Comparison of ENCODE assay signal across 8 cellular contexts in the genomic region with DNA sequence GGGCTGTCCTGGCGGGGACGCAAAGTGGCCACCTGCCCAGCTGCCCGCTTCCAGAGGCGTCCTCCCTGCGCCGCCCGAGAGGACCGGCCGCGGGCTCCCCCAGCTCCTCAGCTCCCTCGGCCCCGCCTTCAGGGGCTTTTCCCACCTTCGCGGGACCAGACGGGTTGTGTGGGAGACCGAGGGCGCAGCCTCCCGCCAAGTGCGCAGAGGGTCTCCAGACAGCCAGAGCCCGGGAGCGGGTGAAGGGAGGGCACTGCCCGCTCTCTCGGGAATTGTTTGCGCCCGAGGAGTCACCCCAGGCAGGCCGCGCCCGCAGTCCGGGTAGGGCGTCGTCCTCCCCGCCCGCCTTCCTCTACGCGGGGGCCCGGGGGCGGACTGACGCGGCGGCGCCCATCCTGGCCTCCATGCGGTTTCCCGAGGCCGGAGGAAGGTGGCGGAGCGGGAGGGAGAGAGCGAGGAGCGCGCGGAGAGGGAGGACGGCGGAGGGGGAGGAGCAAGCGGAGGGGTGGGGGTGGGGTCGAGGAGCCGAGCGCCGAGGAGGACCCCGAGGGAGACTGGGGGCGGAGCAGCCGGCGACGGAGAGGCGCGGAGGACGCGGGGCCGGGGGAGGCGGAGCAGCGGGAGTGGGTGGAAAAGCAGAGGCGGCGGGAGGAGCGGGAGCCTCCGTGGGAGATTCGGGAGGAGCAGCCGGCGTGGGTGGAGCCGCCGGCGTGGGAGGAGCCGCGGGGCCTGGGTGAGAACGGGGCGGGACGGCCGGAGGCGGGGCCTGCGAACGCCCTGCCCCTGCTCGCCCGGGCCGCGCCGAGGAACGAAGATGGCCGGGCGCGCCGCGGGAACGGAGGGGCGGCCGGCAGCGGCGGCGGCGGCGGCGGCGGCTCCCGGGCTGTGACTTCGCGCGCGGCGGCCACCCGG. TPM values are rescaled to one million over a fixed set of nuclear protein-coding genes. Genes with fewer than 3 reads are reported as not detected.
DNase-seq lines count a peak whose midpoint lies in the region; ATAC-seq and TF ChIP-seq lines count a peak whose summit lies in the region.

No MANE protein-coding gene starts in this region.

- CTCF ChIA-PET in RWPE1 (lab: Yijun Ruan, JAX): no interaction called here

- H3K27me3 ChIP-seq in HUES48 (ENCODE audit: control insufficient read depth, insufficient read depth, low read length) (no peaks in the 10 kb centered on the region), neural cell (ENCODE audit: insufficient read depth, low read depth, low read length) (no peaks in the 10 kb centered on the region)

- TF ChIP-seq CTCF in RWPE1 (conservative IDR thresholded peaks at IDR 0.05; ENCODE audit: low read depth) (no peak), fibroblast of villous mesenchyme (IDR thresholded peaks at IDR 0.05; ENCODE audit: insufficient read depth, low read depth, low read length) (no peak), neural cell (IDR thresholded peaks at IDR 0.05; ENCODE audit: poor library complexity, severe bottlenecking) (no peak)

- no peaks in the 10 kb centered on the region for H4K20me1 ChIP-seq in neural cell (ENCODE audit: insufficient read depth)

- H3K9me3 ChIP-seq in HUES48 (ENCODE audit: control insufficient read depth, insufficient read depth, low read length) (no peaks in the 10 kb centered on the region), neural cell (ENCODE audit: low read length) (no peaks in the 10 kb centered on the region)

- POLR2A ChIA-PET in RWPE1 (lab: Yijun Ruan, JAX; ENCODE audit: low non-redundant PET): no interaction called here

- H3F3A ChIP-seq in neural cell (ENCODE audit: insufficient read depth, low read length, poor library complexity, severe bottlenecking): no peaks in the 10 kb centered on the region

- no peaks in the 10 kb centered on the region; the same call in 1 of the 2 replicates for H3K36me3 ChIP-seq in HUES48 (ENCODE audit: control insufficient read depth, insufficient read depth, low read length)
- no peaks in the 10 kb centered on the region for H3K36me3 ChIP-seq in neural cell (ENCODE audit: insufficient read depth, low read length)

- H3K79me2 ChIP-seq in neural cell (replicated peaks; ENCODE audit: insufficient read depth, low read length): peaks cover 4% of the 10 kb centered on the region

- peak; percentile 46 for DNase-seq in COLO829 (ENCODE audit: low spot score)
- DNase-seq in RWPE1 (ENCODE audit: low spot score): peak; percentile 72
- DNase-seq in activated gamma-delta T cell (lab: John Stamatoyannopoulos, UW): peak; percentile 58
- DNase-seq in fibroblast of villous mesenchyme (ENCODE audit: low read depth): peak; percentile 91
- peak; percentile 78 for DNase-seq in stimulated activated naive CD8-positive, alpha-beta T cell treated with anti-CD3 and anti-CD28 coated beads, Interleukin-15, Interleukin-2, amounts not matched to agents 100 U/mL and 50 U/mL, for 24 hours

- no peak for TF ChIP-seq EP300 in neural cell (conservative IDR thresholded peaks at IDR 0.05; ENCODE audit: poor library complexity, severe bottlenecking)

- H3K9me2 ChIP-seq in neural cell (ENCODE audit: insufficient read depth, low read length): no peaks in the 10 kb centered on the region

- TF ChIP-seq RAD21 in neural cell (conservative IDR thresholded peaks at IDR 0.05): peak; percentile 16

- peaks cover 54% of the 10 kb centered on the region for H3K4me1 ChIP-seq in HUES48 (ENCODE audit: control insufficient read depth, insufficient read depth, low read length)

- peak overlapping the region; percentile 61 for H3K4me3 ChIP-seq in HUES48 (ENCODE audit: low read depth, low read length)
- peak overlapping the region; percentile 61 for H3K4me3 ChIP-seq in fibroblast of villous mesenchyme (ENCODE audit: low read depth, low read length)
- peak overlapping the region; percentile 68 for H3K4me3 ChIP-seq in neural cell (ENCODE audit: low read length)

- H3K4me2 ChIP-seq in neural cell (ENCODE audit: low read length): no peak overlapping the region

- no peak overlapping the region for H2AFZ ChIP-seq in neural cell (ENCODE audit: low read depth, low read length)

- H3K27ac ChIP-seq in HUES48 (ENCODE audit: low read depth, low read length) (peak overlapping the region; percentile 75), RWPE1 (peak overlapping the region; percentile 93), neural cell (ENCODE audit: low read length) (peak overlapping the region; percentile 12)

- ATAC-seq in GM21381 (IDR thresholded peaks at IDR 0.05; ENCODE audit: unreplicated experiment): peak; percentile 71
- peak; percentile 83 for ATAC-seq in stimulated activated naive CD8-positive, alpha-beta T cell treated with anti-CD3 and anti-CD28 coated beads, Interleukin-15, Interleukin-2, amounts not matched to agents 100 U/mL and 50 U/mL, for 24 hours

- H3K9ac ChIP-seq in HUES48 (ENCODE audit: low read depth, low read length) (peak overlapping the region; percentile 71), neural cell (ENCODE audit: low read length) (peak overlapping the region; percentile 56)

TF ChIP-seq in neural cell, 6 proteins besides CTCF, POLR2A, EP300 and RAD21:
- TF ChIP-seq POLR2AphosphoS5 (IDR thresholded peaks at IDR 0.05) (peak; percentile 35), MXI1 (conservative IDR thresholded peaks at IDR 0.05; ENCODE audit: poor library complexity, severe bottlenecking) (no peak)

RNA-seq across cellular contexts. Expression of a gene that starts 47.6 kb away (rescaled TPM):
- under 0.01 TPM in 1 of 2 replicates, not detected in the other for total RNA-seq in fibroblast of villous mesenchyme
- polyA plus RNA-seq in neural cell: not detected in 2 replicates
- not detected in 2 replicates for polyA minus RNA-seq in neural cell

Comparison
In these comparisons a context has a peak if more than half of its experiments do, and no peak if none do; other contexts are left out.
1. Peak in every context shown above with its lines: DNase-seq, ATAC-seq, H3K4me3 ChIP-seq and H3K27ac ChIP-seq.
2. H3K27ac ChIP-seq: peak in every context shown above with its lines; median percentile 93 in RWPE1; 75 in HUES48; 12 in neural cell.